In genomic region chr7:115477193-115477651, GRCh38 we compare ENCODE assay signal across 8 cellular contexts.
DNase-seq lines count a peak whose midpoint lies in the region; ATAC-seq and TF ChIP-seq lines count a peak whose summit lies in the region.

No MANE protein-coding gene starts in this region.

- TF ChIP-seq CTCF in HFF-Myc (IDR thresholded peaks at IDR 0.05; ENCODE audit: low read depth, low read length, missing control alignments) (no peak), smooth muscle cell (IDR thresholded peaks at IDR 0.05; ENCODE audit: borderline replicate concordance, insufficient read depth, poor library complexity, severe bottlenecking) (no peak)

- peak overlapping the region; percentile 27 for H3K4me3 ChIP-seq in HFF-Myc (replicated peaks; ENCODE audit: low read depth, low read length)
- peak overlapping the region; percentile 62 for H3K4me3 ChIP-seq in iPS-18c (ENCODE audit: insufficient read depth, low read depth, low read length)
- peak overlapping the region; percentile 68 for H3K4me3 ChIP-seq in smooth muscle cell

- no peak overlapping the region for H3K9ac ChIP-seq in smooth muscle cell (ENCODE audit: low read depth)

- no peaks in the 10 kb centered on the region for H3K79me2 ChIP-seq in smooth muscle cell (ENCODE audit: low read depth)

- no peak for DNase-seq in HFF-Myc (ENCODE audit: extremely low read depth, low read depth)
- peak; percentile 18 for DNase-seq in amniotic epithelial cell (ENCODE audit: low read depth)
- peak; percentile 7 for DNase-seq in smooth muscle cell (lab: John Stamatoyannopoulos, UW; ENCODE audit: unreplicated experiment)
- DNase-seq in NCI-H526 treated with DMSO at 0.1 percent for 48 hours (lab: John Stamatoyannopoulos, UW): no peak

- no peak for ATAC-seq in HG03175 (IDR thresholded peaks at IDR 0.05; ENCODE audit: unreplicated experiment)
- ATAC-seq in GM21723 (IDR thresholded peaks at IDR 0.05; ENCODE audit: unreplicated experiment): no peak
- ATAC-seq in GM19328 (IDR thresholded peaks at IDR 0.05; ENCODE audit: unreplicated experiment): no peak

- H3K27ac ChIP-seq in smooth muscle cell (ENCODE audit: low read depth): no peak overlapping the region

- no peaks in the 10 kb centered on the region for H3K9me3 ChIP-seq in iPS-18c (ENCODE audit: control insufficient read depth, insufficient read depth, low read length)
- no peaks in the 10 kb centered on the region for H3K9me3 ChIP-seq in smooth muscle cell (replicated peaks; ENCODE audit: low read depth)

- no peaks in the 10 kb centered on the region for H3K36me3 ChIP-seq in smooth muscle cell (ENCODE audit: low read depth)

- H3K27me3 ChIP-seq in smooth muscle cell (ENCODE audit: low read depth): no peaks in the 10 kb centered on the region

- peaks cover 21% of the 10 kb centered on the region for H3K4me1 ChIP-seq in smooth muscle cell (ENCODE audit: low read depth)

- peaks cover 5% of the 10 kb centered on the region for H3F3A ChIP-seq in smooth muscle cell (ENCODE audit: low read depth)

- no peaks in the 10 kb centered on the region for H4K20me1 ChIP-seq in smooth muscle cell (ENCODE audit: low read depth)

- 3% methylated on average over 30 of the region's 30 CpGs for WGBS in smooth muscle cell (ENCODE audit: low lambda C conversion rate)

- peak overlapping the region; percentile 99 for H2AFZ ChIP-seq in smooth muscle cell (ENCODE audit: low read depth)

- peak overlapping the region; percentile 98 for H3K4me2 ChIP-seq in smooth muscle cell

Comparison
In these comparisons a context has a peak if more than half of its experiments do, and no peak if none do; other contexts are left out.
1. DNase-seq: peak in amniotic epithelial cell (single experiment) and smooth muscle cell (single experiment); none in HFF-Myc (single experiment) and NCI-H526 treated with DMSO at 0.1 percent for 48 hours (single experiment).
2. Peak in every context shown above with its lines, with median percentiles within 50 percentile points of each other: H3K4me3 ChIP-seq.